Comparison of ENCODE assay signal across 11 cellular contexts in genomic region chr2:165627463-165627862, GRCh38.
DNase-seq lines count a peak whose midpoint lies in the region; ATAC-seq, FAIRE-seq and TF ChIP-seq lines count a peak whose summit lies in the region.
"Had no signal": no experiment of that assay in that cellular context is flagged by ENCODE, and none has a peak within 500 bp of the region (broad histone marks: within the 10 kb centered on the region; RNA-seq: fewer than 3 reads in every experiment).

No MANE protein-coding gene starts in this region.

- no peaks in the 10 kb centered on the region for H3K9me3 ChIP-seq in AG04450 (ENCODE audit: control insufficient read depth, insufficient read depth, low read length)
- H3K9me3 ChIP-seq in GM23248 (ENCODE audit: low read depth), result no peaks in the 10 kb centered on the region
- H3K9me3 ChIP-seq: heart left ventricle had no signal

- no peaks in the 10 kb centered on the region for H3K79me2 ChIP-seq in GM23248 (ENCODE audit: insufficient read depth)

- FAIRE-seq in GM19239 (lab: Jason Lieb, UNC), result no peak

- H2AFZ ChIP-seq in GM23248, result no peak overlapping the region

- H3F3A ChIP-seq in GM23248 (ENCODE audit: insufficient read depth), result 0 out of 2 replicates have a peak, but pooled peaks cover 1% of the 10 kb centered on the region

- in situ Hi-C loops in GM23248 (cut with MboI), result no loop called here

- peak; percentile 79 for ATAC-seq in foreskin keratinocyte
- ATAC-seq: heart left ventricle had no signal

- no peaks in the 10 kb centered on the region for H3K9me2 ChIP-seq in GM23248 (ENCODE audit: insufficient read depth)

- CTCF ChIA-PET in AG04450 (lab: Charles Lee) (interaction anchor here (1.1 kb wide), 1 partner anchor 247 kb away, joined by 4 read pairs; no protein-coding TSS in a partner anchor), RWPE1 (lab: Yijun Ruan, JAX) (interaction anchor here (0.7 kb wide), 1 partner anchor 506 kb away, joined by 3 read pairs; no protein-coding TSS in a partner anchor)

- H4K20me1 ChIP-seq in GM23248 (ENCODE audit: insufficient read depth), result no peaks in the 10 kb centered on the region

- H3K4me2 ChIP-seq in GM23248 (ENCODE audit: unreplicated experiment), result no peak overlapping the region

- DNase-seq in AG04450 (ENCODE audit: low read depth, low spot score) (peak; percentile 36), GM23248 (peak; percentile 2), RWPE1 (ENCODE audit: low spot score) (peak; percentile 8), foreskin keratinocyte (peak; percentile 32 to 52), NCI-H526 (lab: John Stamatoyannopoulos, UW) (no peak), anterior cingulate cortex (lab: John Stamatoyannopoulos, UW) (no peak), NCI-H2196 (lab: John Stamatoyannopoulos, UW; ENCODE audit: unreplicated experiment) (no peak), GM19239 (ENCODE audit: insufficient read length, low spot score) (no peak)
- DNase-seq: GDM1; heart left ventricle; NK-92 treated with Interleukin-12 subunit alpha and Interleukin-12 subunit beta, amount 100 ng/mL, for 24 hours had no signal

- TF ChIP-seq CTCF in AG04450 (IDR thresholded peaks at IDR 0.05; ENCODE audit: low read depth, low read length) (no peak), RWPE1 (conservative IDR thresholded peaks at IDR 0.05; ENCODE audit: low read depth) (no peak), foreskin keratinocyte (conservative IDR thresholded peaks at IDR 0.05) (no peak)

- H3K36me3 ChIP-seq in GM23248 (ENCODE audit: low read depth), result no peaks in the 10 kb centered on the region

- POLR2A ChIA-PET in AG04450 (lab: Yijun Ruan, JAX), result no interaction called here
- POLR2A ChIA-PET in RWPE1 (lab: Yijun Ruan, JAX; ENCODE audit: low non-redundant PET), result no interaction called here

- no peaks in the 10 kb centered on the region for H3K4me1 ChIP-seq in GM23248 (ENCODE audit: insufficient read depth)
- peaks cover 5% of the 10 kb centered on the region for H3K4me1 ChIP-seq in foreskin keratinocyte
- H3K4me1 ChIP-seq: heart left ventricle had no signal

- H3K4me3 ChIP-seq in AG04450 (ENCODE audit: low read depth, low read length), result no peak overlapping the region
- no peak overlapping the region for H3K4me3 ChIP-seq in GM23248
- H3K4me3 ChIP-seq: heart left ventricle had no signal

- H3K9ac ChIP-seq in GM23248, result no peak overlapping the region

- H3K27ac ChIP-seq in AG04450 (ENCODE audit: low read depth, low read length), result peak overlapping the region; percentile 24
- no peak overlapping the region for H3K27ac ChIP-seq in GM23248
- no peak overlapping the region for H3K27ac ChIP-seq in RWPE1
- no peak overlapping the region for H3K27ac ChIP-seq in foreskin keratinocyte
- H3K27ac ChIP-seq: heart left ventricle had no signal

- H3K27me3 ChIP-seq in AG04450 (ENCODE audit: control insufficient read depth, insufficient read depth, low read length) (no peaks in the 10 kb centered on the region), GM23248 (replicated peaks; ENCODE audit: insufficient read depth) (no peaks in the 10 kb centered on the region), foreskin keratinocyte (no peaks in the 10 kb centered on the region)
- H3K27me3 ChIP-seq: heart left ventricle had no signal

- 86 to 88% methylated on average over 3 of the region's 3 CpGs for WGBS in GM23248 (ENCODE audit: low coverage in 1 of 2, low lambda C conversion rate in 2 of 2, missing lambda C conversion rate in 2 of 2), 2 experiments

Comparison
In these comparisons a context has a peak if more than half of its experiments do, and no peak if none do; other contexts are left out.
1. DNase-seq: peak in AG04450 (single experiment), GM23248 (single experiment), RWPE1 (single experiment) and foreskin keratinocyte (2 of 2); none in NCI-H526 (0 of 2), anterior cingulate cortex (0 of 58), NCI-H2196 (single experiment) and GM19239 (single experiment).